Comparison of ENCODE assay signal across 1 cellular context in genomic region chr1:53246261-53247134, GRCh38.
TF ChIP-seq lines count a peak whose summit lies in the region.

No MANE protein-coding gene starts in this region.

TF ChIP-seq in GM12878, 131 proteins besides CTCF, POLR2A, EP300 and RAD21:
- TF ChIP-seq PBX3 (IDR thresholded peaks at IDR 0.05; ENCODE audit: insufficient replicate concordance, low read depth, low read length) = no peak
- TF ChIP-seq NRF1 (conservative IDR thresholded peaks at IDR 0.05; ENCODE audit: low read depth, low read length) = no peak
- peak; percentile 67 for TF ChIP-seq RUNX3 (IDR thresholded peaks at IDR 0.05; ENCODE audit: low read length)
- peak; percentile 53 for TF ChIP-seq SKIL (IDR thresholded peaks at IDR 0.05; ENCODE audit: low read depth, poor library complexity, severe bottlenecking)
- TF ChIP-seq GABPA (IDR thresholded peaks at IDR 0.05; ENCODE audit: low read depth) = peak; percentile 36; the same call in 1 of the 2 replicates
- TF ChIP-seq MEF2A (IDR thresholded peaks at IDR 0.05; ENCODE audit: insufficient read depth, low read depth, low read length) = peak; percentile 100
- peak; percentile 26; the same call in 1 of the 2 replicates for TF ChIP-seq RELB (IDR thresholded peaks at IDR 0.05; ENCODE audit: low read depth)
- peak; percentile 81; the same call in 1 of the 2 replicates for TF ChIP-seq TBL1XR1 (IDR thresholded peaks at IDR 0.05; ENCODE audit: low read depth, low read length)
- no peak for TF ChIP-seq RAD51 (IDR thresholded peaks at IDR 0.05)
- no peak for TF ChIP-seq IKZF2 (IDR thresholded peaks at IDR 0.05)
- peak; percentile 73; the same call in 1 of the 2 replicates for TF ChIP-seq ZNF384 (IDR thresholded peaks at IDR 0.05; ENCODE audit: borderline replicate concordance, low read depth, low read length)
- TF ChIP-seq BCL11A (IDR thresholded peaks at IDR 0.05; ENCODE audit: low read depth, low read length) = peak; percentile 46; the same call in 1 of the 2 replicates
- TF ChIP-seq FOS (IDR thresholded peaks at IDR 0.05; ENCODE audit: borderline replicate concordance, extremely low read depth, insufficient read length) = no peak
- TF ChIP-seq ATF2 (IDR thresholded peaks at IDR 0.05; ENCODE audit: low read length) = peak; percentile 64
- TF ChIP-seq SPI1 (IDR thresholded peaks at IDR 0.05; ENCODE audit: borderline replicate concordance, insufficient read depth, low read depth, low read length) = peak; percentile 78
- TF ChIP-seq CREB1 (IDR thresholded peaks at IDR 0.05; ENCODE audit: low read depth) = 0 out of 2 replicates have a peak, but pooled peaks have one; percentile 23
- TF ChIP-seq NFIC (IDR thresholded peaks at IDR 0.05; ENCODE audit: low read depth, low read length) = peak; percentile 66
- TF ChIP-seq CREM (IDR thresholded peaks at IDR 0.05; ENCODE audit: low read depth) = peak; percentile 58
- TF ChIP-seq IRF4 (IDR thresholded peaks at IDR 0.05; ENCODE audit: low read depth, low read length) = peak; percentile 32; the same call in 1 of the 2 replicates
- peak; percentile 97 for TF ChIP-seq MEF2B (IDR thresholded peaks at IDR 0.05; ENCODE audit: partially characterized antibody, poor library complexity, severe bottlenecking)
